9 cellular contexts compared by ENCODE assay signal in genomic region chr12:11885261-11886038, GRCh38.
DNase-seq lines count a peak whose midpoint lies in the region; ATAC-seq lines count a peak whose summit lies in the region.
"Had no signal": no experiment of that assay in that cellular context is flagged by ENCODE, and none has a peak within 500 bp of the region (broad histone marks: within the 10 kb centered on the region; RNA-seq: fewer than 3 reads in every experiment).

No MANE protein-coding gene starts in this region.

- CTCF ChIA-PET in activated CD4-positive, alpha-beta T cell treated with anti-CD3 and anti-CD28 coated beads for 36 hours (lab: Charles Lee) = no interaction called here

- H3K27ac ChIP-seq in HUES48 (ENCODE audit: low read depth, low read length) (peak overlapping the region; percentile 78), right cardiac atrium (ENCODE audit: low read length) (peak overlapping the region; percentile 84)

- 71% methylated on average over 8 of the region's 8 CpGs for WGBS in right cardiac atrium

- H3K9me3 ChIP-seq in HUES48 (ENCODE audit: control insufficient read depth, insufficient read depth, low read length) (no peaks in the 10 kb centered on the region), right cardiac atrium (ENCODE audit: control insufficient read depth, low read length) (no peaks in the 10 kb centered on the region)

- H3K27ac Mint-ChIP-seq in stimulated activated naive B cell treated with anti-CD40 and anti-IgM and Interleukin-4, amounts not matched to agents 10 μg/mL and 1 μg/mL and 100 μg/mL, for 72 hours = peak overlapping the region; percentile 73
- no peak overlapping the region for H3K27ac Mint-ChIP-seq in activated CD4-positive, alpha-beta T cell treated with anti-CD3 and anti-CD28 coated beads for 36 hours

- peaks cover 60 to 69% of the 10 kb centered on the region in 2 donors for H3K36me3 Mint-ChIP-seq in stimulated activated naive B cell treated with anti-CD40 and anti-IgM and Interleukin-4, amounts not matched to agents 10 μg/mL and 1 μg/mL and 100 μg/mL, for 72 hours
- peaks cover 81% of the 10 kb centered on the region for H3K36me3 Mint-ChIP-seq in activated CD4-positive, alpha-beta T cell treated with anti-CD3 and anti-CD28 coated beads for 36 hours (ENCODE audit: low read depth)

- H3K4me1 Mint-ChIP-seq in stimulated activated naive B cell treated with anti-CD40 and anti-IgM and Interleukin-4, amounts not matched to agents 10 μg/mL and 1 μg/mL and 100 μg/mL, for 72 hours = peaks cover 38 to 65% of the 10 kb centered on the region in 2 donors
- H3K4me1 Mint-ChIP-seq in activated CD4-positive, alpha-beta T cell treated with anti-CD3 and anti-CD28 coated beads for 36 hours = peaks cover 22% of the 10 kb centered on the region

- H3K9ac ChIP-seq in HUES48 (ENCODE audit: low read depth, low read length) = no peak overlapping the region

- peaks cover 10% of the 10 kb centered on the region for H3K4me1 ChIP-seq in HUES48 (ENCODE audit: control insufficient read depth, insufficient read depth, low read length)
- H3K4me1 ChIP-seq in right cardiac atrium (ENCODE audit: control insufficient read depth, insufficient read depth, low read length) = peaks cover 6% of the 10 kb centered on the region

- intact Hi-C loops in right cardiac atrium (cut with DNase I) = loop anchor here in 2 of 4 donors (10.0 kb wide), 2 partner anchors 231 to 241 kb away; partner anchors contain the start of gene ETV6 (in 1 of the 2)
- intact Hi-C loops in activated CD4-positive, alpha-beta T cell treated with anti-CD3 and anti-CD28 coated beads for 36 hours (cut with DNase I, micrococcal nuclease) = no loop called here

- DNase-seq in SW480 (ENCODE audit: low spot score) (peak; percentile 71), right cardiac atrium (peak in 1 of 3 donors; percentile 12), COR-L47 (lab: John Stamatoyannopoulos, UW) (no peak)
- DNase-seq in stimulated activated naive B cell treated with anti-CD40 and anti-IgM and Interleukin-4, amounts not matched to agents 10 μg/mL and 1 μg/mL and 100 μg/mL, for 72 hours = no peak
- no peak for DNase-seq in activated CD4-positive, alpha-beta T cell treated with anti-CD3 and anti-CD28 coated beads for 36 hours
- DNase-seq: head of caudate nucleus had no signal

- H3K36me3 ChIP-seq in HUES48 (ENCODE audit: control insufficient read depth, insufficient read depth, low read length) = peaks cover 16% of the 10 kb centered on the region; the same call in 1 of the 2 replicates

- H3K4me3 ChIP-seq in HUES48 (ENCODE audit: low read depth, low read length) (no peak overlapping the region), right cardiac atrium (ENCODE audit: low read length) (no peak overlapping the region)

- H3K27me3 Mint-ChIP-seq in stimulated activated naive B cell treated with anti-CD40 and anti-IgM and Interleukin-4, amounts not matched to agents 10 μg/mL and 1 μg/mL and 100 μg/mL, for 72 hours = no peaks in the 10 kb centered on the region
- no peaks in the 10 kb centered on the region for H3K27me3 Mint-ChIP-seq in activated CD4-positive, alpha-beta T cell treated with anti-CD3 and anti-CD28 coated beads for 36 hours

- H3K27me3 ChIP-seq in HUES48 (ENCODE audit: control insufficient read depth, insufficient read depth, low read length) = no peaks in the 10 kb centered on the region
- H3K27me3 ChIP-seq in right cardiac atrium (ENCODE audit: control insufficient read depth, insufficient read depth) = no peaks in the 10 kb centered on the region

- POLR2A ChIA-PET in activated CD4-positive, alpha-beta T cell treated with anti-CD3 and anti-CD28 coated beads for 36 hours (lab: Charles Lee) = no interaction called here

- peaks cover 5 to 11% of the 10 kb centered on the region in 2 donors for H3K9me3 Mint-ChIP-seq in stimulated activated naive B cell treated with anti-CD40 and anti-IgM and Interleukin-4, amounts not matched to agents 10 μg/mL and 1 μg/mL and 100 μg/mL, for 72 hours
- H3K9me3 Mint-ChIP-seq in activated CD4-positive, alpha-beta T cell treated with anti-CD3 and anti-CD28 coated beads for 36 hours (ENCODE audit: low read depth) = no peaks in the 10 kb centered on the region

- H3K4me3 Mint-ChIP-seq in stimulated activated naive B cell treated with anti-CD40 and anti-IgM and Interleukin-4, amounts not matched to agents 10 μg/mL and 1 μg/mL and 100 μg/mL, for 72 hours = no peak overlapping the region
- no peak overlapping the region for H3K4me3 Mint-ChIP-seq in activated CD4-positive, alpha-beta T cell treated with anti-CD3 and anti-CD28 coated beads for 36 hours

- ATAC-seq in right cardiac atrium (peak; percentile 78 to 93), GM21526 (IDR thresholded peaks at IDR 0.05; ENCODE audit: low FRiP score, unreplicated experiment) (no peak), HG02763 (IDR thresholded peaks at IDR 0.05; ENCODE audit: unreplicated experiment) (no peak)
- peak; percentile 33 to 59 for ATAC-seq in stimulated activated naive B cell treated with anti-CD40 and anti-IgM and Interleukin-4, amounts not matched to agents 10 μg/mL and 1 μg/mL and 100 μg/mL, for 72 hours (replicated peaks)
- ATAC-seq in activated CD4-positive, alpha-beta T cell treated with anti-CD3 and anti-CD28 coated beads for 36 hours = no peak

Comparison
In these comparisons a context has a peak if more than half of its experiments do, and no peak if none do; other contexts are left out.
1. ATAC-seq: peak in right cardiac atrium (2 of 2) and stimulated activated naive B cell treated with anti-CD40 and anti-IgM and Interleukin-4, amounts not matched to agents 10 μg/mL and 1 μg/mL and 100 μg/mL, for 72 hours (2 of 2); none in activated CD4-positive, alpha-beta T cell treated with anti-CD3 and anti-CD28 coated beads for 36 hours (single experiment), GM21526 (single experiment) and HG02763 (single experiment).